18 cellular contexts compared by ENCODE assay signal in the genomic region with DNA sequence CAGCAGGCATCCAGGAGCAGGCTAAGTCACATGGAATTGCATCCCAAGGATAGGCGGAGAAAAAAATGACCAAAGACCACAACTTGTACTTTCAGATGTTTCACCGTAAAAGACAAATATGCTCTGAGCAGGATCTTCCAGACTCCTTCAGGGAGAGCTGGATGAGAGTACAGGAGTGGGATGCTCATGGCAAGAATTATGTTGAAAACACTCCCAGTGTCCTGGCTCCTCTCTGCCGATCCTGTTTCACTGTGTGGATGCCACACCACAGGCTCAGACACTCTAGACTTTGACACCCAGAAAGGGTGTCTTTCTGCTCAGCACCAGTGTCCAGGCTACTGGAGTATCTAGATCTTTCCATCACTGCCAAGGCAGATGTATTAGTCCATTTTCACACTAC. TPM values are rescaled to one million over a fixed set of nuclear protein-coding genes. Genes with fewer than 3 reads are reported as not detected.
"Had no signal": no experiment of that assay in that cellular context is flagged by ENCODE, and none has a peak within 500 bp of the region (broad histone marks: within the 10 kb centered on the region; RNA-seq: fewer than 3 reads in every experiment).

No MANE protein-coding gene starts in this region.

- H3K9me3 ChIP-seq: SK-N-SH, testis had no signal

- H3K9me3 Mint-ChIP-seq: activated T-cell treated with anti-CD3 and anti-CD28 coated beads, Interleukin-2, amount 50 U/mL, for 72 hours; effector memory CD8-positive, alpha-beta T cell; memory B cell; stimulated activated naive CD8-positive, alpha-beta T cell treated with anti-CD3 and anti-CD28 coated beads, Interleukin-15, Interleukin-2, amounts not matched to agents 100 ng/mL and 50 ng/mL, for 24 hours; T-helper 2 cell treated with Interferon-gamma antibody and Interleukin-4, amounts not matched to agents 5 μg/mL and 100 μg/mL, for 36 hours had no signal

- H3K27ac ChIP-seq: foreskin keratinocyte had no signal

- H3K4me1 ChIP-seq: foreskin keratinocyte, testis had no signal

- DNase-seq: activated CD4-positive, alpha-beta T cell treated with anti-CD3 and anti-CD28 coated beads, Interleukin-2, amount 50 U/mL, for 4 hours; activated effector memory CD4-positive, alpha-beta T cell treated with anti-CD3 and anti-CD28 coated beads, Interleukin-2, amount 50 U/mL, for 16 hours; activated naive CD4-positive, alpha-beta T cell treated with anti-CD3 and anti-CD28 coated beads, Interleukin-2, amount 50 U/mL, for 16 hours; activated T-cell treated with anti-CD3 and anti-CD28 coated beads, Interleukin-2, amount 50 U/mL, for 72 hours; aorta; effector memory CD8-positive, alpha-beta T cell; foreskin keratinocyte; left ventricle myocardium superior; natural killer cell; posterior cingulate gyrus; retina; SK-N-SH; stimulated activated CD4-positive, alpha-beta T cell treated with anti-CD3 and anti-CD28 coated beads, Interleukin-2, amount 100 ng/mL, for 48 hours; testis had no signal

- H3K36me3 Mint-ChIP-seq: memory B cell, natural killer cell had no signal

- H3K4me3 ChIP-seq: skin epidermis, testis had no signal

- ATAC-seq: activated T-cell treated with anti-CD3 and anti-CD28 coated beads, Interleukin-2, amount 50 U/mL, for 72 hours; effector memory CD8-positive, alpha-beta T cell; foreskin keratinocyte; natural killer cell had no signal

- H3K27me3 Mint-ChIP-seq: stimulated activated naive CD8-positive, alpha-beta T cell treated with anti-CD3 and anti-CD28 coated beads, Interleukin-15, Interleukin-2, amounts not matched to agents 100 ng/mL and 50 ng/mL, for 24 hours had no signal

- H3K27ac Mint-ChIP-seq: activated T-cell treated with anti-CD3 and anti-CD28 coated beads, Interleukin-2, amount 50 U/mL, for 72 hours; effector memory CD8-positive, alpha-beta T cell; memory B cell; natural killer cell; stimulated activated naive CD8-positive, alpha-beta T cell treated with anti-CD3 and anti-CD28 coated beads, Interleukin-15, Interleukin-2, amounts not matched to agents 100 ng/mL and 50 ng/mL, for 24 hours; T-helper 2 cell treated with Interferon-gamma antibody and Interleukin-4, amounts not matched to agents 5 μg/mL and 100 μg/mL, for 36 hours had no signal

- H3K4me3 Mint-ChIP-seq: activated T-cell treated with anti-CD3 and anti-CD28 coated beads, Interleukin-2, amount 50 U/mL, for 72 hours; effector memory CD8-positive, alpha-beta T cell; memory B cell; natural killer cell; stimulated activated naive CD8-positive, alpha-beta T cell treated with anti-CD3 and anti-CD28 coated beads, Interleukin-15, Interleukin-2, amounts not matched to agents 100 ng/mL and 50 ng/mL, for 24 hours; T-helper 2 cell treated with Interferon-gamma antibody and Interleukin-4, amounts not matched to agents 5 μg/mL and 100 μg/mL, for 36 hours had no signal

- H3K9ac ChIP-seq: SK-N-SH had no signal

- H3K4me1 Mint-ChIP-seq: memory B cell, natural killer cell had no signal

- H3K27me3 ChIP-seq: foreskin keratinocyte, testis had no signal

RNA-seq across cellular contexts. Expression of gene ABI3BP, which starts 11.7 kb away (rescaled TPM):
- total RNA-seq: activated T-cell treated with anti-CD3 and anti-CD28 coated beads, Interleukin-2, amount 50 U/mL, for 72 hours; natural killer cell had no signal
